2 cellular contexts compared by ENCODE assay signal in genomic region chr19:4923379-4923747, GRCh38.
TF ChIP-seq lines count a peak whose summit lies in the region.

No MANE protein-coding gene starts in this region.

TF ChIP-seq in GM12891, 5 proteins besides CTCF, POLR2A, EP300 and RAD21:
- 0 out of 2 replicates have a peak, but pooled peaks have one; percentile 20 for TF ChIP-seq POLR2AphosphoS5 (IDR thresholded peaks at IDR 0.05; ENCODE audit: low read depth, low read length)
- TF ChIP-seq PAX5 (IDR thresholded peaks at IDR 0.05; ENCODE audit: insufficient read depth, low read length, severe bottlenecking): no peak

TF ChIP-seq in IMR-90, 13 proteins besides CTCF, POLR2A, EP300 and RAD21:
- TF ChIP-seq CEBPB (IDR thresholded peaks at IDR 0.05; ENCODE audit: low read depth, low read length) (no peak), BHLHE40 (IDR thresholded peaks at IDR 0.05; ENCODE audit: low read depth, low read length) (no peak), NFE2L2 (IDR thresholded peaks at IDR 0.05; ENCODE audit: low read depth, low read length) (no peak), MAFK (IDR thresholded peaks at IDR 0.05; ENCODE audit: low read depth, low read length) (no peak), USF2 (IDR thresholded peaks at IDR 0.05; ENCODE audit: low read depth, low read length) (no peak), ELK1 (IDR thresholded peaks at IDR 0.05; ENCODE audit: borderline replicate concordance, low read depth, low read length) (no peak), MAZ (IDR thresholded peaks at IDR 0.05; ENCODE audit: borderline replicate concordance, low read depth, low read length) (no peak), MXI1 (IDR thresholded peaks at IDR 0.05; ENCODE audit: borderline replicate concordance, low read depth, low read length) (no peak), RFX5 (IDR thresholded peaks at IDR 0.05; ENCODE audit: low read depth, low read length) (no peak), FOS (IDR thresholded peaks at IDR 0.05; ENCODE audit: low read depth, low read length) (no peak), RCOR1 (IDR thresholded peaks at IDR 0.05; ENCODE audit: insufficient replicate concordance, low read length) (no peak), CHD1 (IDR thresholded peaks at IDR 0.05; ENCODE audit: low read depth, low read length) (no peak), SMC3 (IDR thresholded peaks at IDR 0.05; ENCODE audit: low read depth, low read length) (no peak)
TF ChIP-seq in IMR-90: peak in this region for 0.
